In genomic region chr2:74502720-74503505, GRCh38 we compare ENCODE assay signal across 1 cellular context.
TF ChIP-seq lines count a peak whose summit lies in the region.

No MANE protein-coding gene starts in this region.

TF ChIP-seq in K562, 482 proteins besides CTCF, POLR2A, EP300 and RAD21 (continues in another document):
- TF ChIP-seq CHCHD3 (CRISPR knock-in tag; IDR thresholded peaks at IDR 0.05) (no peak), THAP12 (CRISPR knock-in tag; IDR thresholded peaks at IDR 0.05) (peak; percentile 69; the same call in 1 of the 2 replicates), NEUROD1 (IDR thresholded peaks at IDR 0.05; ENCODE audit: borderline replicate concordance, low read depth, low read length, partially characterized antibody) (peak; percentile 40), SP1 (CRISPR knock-in tag; IDR thresholded peaks at IDR 0.05) (peak; percentile 73), ZNF280B (CRISPR knock-in tag; IDR thresholded peaks at IDR 0.05) (no peak), POLR2G (IDR thresholded peaks at IDR 0.05; ENCODE audit: low read depth, low read length) (peak; percentile 97), MTA2 (IDR thresholded peaks at IDR 0.05; ENCODE audit: low read depth) (no peak), RBBP5 (IDR thresholded peaks at IDR 0.05; ENCODE audit: borderline replicate concordance, insufficient read depth, low read length, poor library complexity, severe bottlenecking) (no peak), MGA (IDR thresholded peaks at IDR 0.05) (peak; percentile 80), ELK1 (CRISPR knock-in tag; IDR thresholded peaks at IDR 0.05) (no peak), ZNF12 (CRISPR knock-in tag; IDR thresholded peaks at IDR 0.05) (peak; percentile 14), KDM5B (IDR thresholded peaks at IDR 0.05; ENCODE audit: insufficient replicate concordance, low read depth, low read length) (peak; percentile 49), ATF1 (CRISPR knock-in tag; IDR thresholded peaks at IDR 0.05) (no peak), ATF1 (tag; IDR thresholded peaks at IDR 0.05) (peak; percentile 57), TCF7L2 (IDR thresholded peaks at IDR 0.05; ENCODE audit: low read depth, low read length) (0 out of 2 replicates have a peak, but pooled peaks have one; percentile 7), HOXB6 (CRISPR knock-in tag; IDR thresholded peaks at IDR 0.05; ENCODE audit: borderline replicate concordance) (no peak), ZNF445 (CRISPR knock-in tag; IDR thresholded peaks at IDR 0.05; ENCODE audit: low read depth) (no peak), RBM22 (IDR thresholded peaks at IDR 0.05; ENCODE audit: low read depth, low read length, poor library complexity, severe bottlenecking) (peak; percentile 40), CREM (IDR thresholded peaks at IDR 0.05; ENCODE audit: low read depth) (peak; percentile 29; the same call in 1 of the 2 replicates), SMC3 (conservative IDR thresholded peaks at IDR 0.05; ENCODE audit: insufficient read depth, low read depth, low read length) (0 out of 2 replicates have a peak, but pooled peaks have one; percentile 2), PCBP1 (IDR thresholded peaks at IDR 0.05; ENCODE audit: low read depth, low read length, poor library complexity, severe bottlenecking) (peak; percentile 45), CBFB (CRISPR knock-in tag; IDR thresholded peaks at IDR 0.05) (0 out of 2 replicates have a peak, but pooled peaks have one; percentile 35), EP400 (IDR thresholded peaks at IDR 0.05) (peak; percentile 78), HMG20A (CRISPR knock-in tag; conservative IDR thresholded peaks at IDR 0.05) (no peak), HDAC2 (IDR thresholded peaks at IDR 0.05) (peak; percentile 19; the same call in 1 of the 2 replicates), ZNF764 (CRISPR knock-in tag; IDR thresholded peaks at IDR 0.05; ENCODE audit: low read depth) (no peak), SMAD4 (CRISPR knock-in tag; conservative IDR thresholded peaks at IDR 0.05) (peak; percentile 89; the same call in 1 of the 2 replicates)
- TF ChIP-seq, protein P1, sequence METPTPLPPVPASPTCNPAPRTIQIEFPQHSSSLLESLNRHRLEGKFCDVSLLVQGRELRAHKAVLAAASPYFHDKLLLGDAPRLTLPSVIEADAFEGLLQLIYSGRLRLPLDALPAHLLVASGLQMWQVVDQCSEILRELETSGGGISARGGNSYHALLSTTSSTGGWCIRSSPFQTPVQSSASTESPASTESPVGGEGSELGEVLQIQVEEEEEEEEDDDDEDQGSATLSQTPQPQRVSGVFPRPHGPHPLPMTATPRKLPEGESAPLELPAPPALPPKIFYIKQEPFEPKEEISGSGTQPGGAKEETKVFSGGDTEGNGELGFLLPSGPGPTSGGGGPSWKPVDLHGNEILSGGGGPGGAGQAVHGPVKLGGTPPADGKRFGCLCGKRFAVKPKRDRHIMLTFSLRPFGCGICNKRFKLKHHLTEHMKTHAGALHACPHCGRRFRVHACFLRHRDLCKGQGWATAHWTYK (CRISPR knock-in tag; IDR thresholded peaks at IDR 0.05), result no peak
- TF ChIP-seq, protein P2, sequence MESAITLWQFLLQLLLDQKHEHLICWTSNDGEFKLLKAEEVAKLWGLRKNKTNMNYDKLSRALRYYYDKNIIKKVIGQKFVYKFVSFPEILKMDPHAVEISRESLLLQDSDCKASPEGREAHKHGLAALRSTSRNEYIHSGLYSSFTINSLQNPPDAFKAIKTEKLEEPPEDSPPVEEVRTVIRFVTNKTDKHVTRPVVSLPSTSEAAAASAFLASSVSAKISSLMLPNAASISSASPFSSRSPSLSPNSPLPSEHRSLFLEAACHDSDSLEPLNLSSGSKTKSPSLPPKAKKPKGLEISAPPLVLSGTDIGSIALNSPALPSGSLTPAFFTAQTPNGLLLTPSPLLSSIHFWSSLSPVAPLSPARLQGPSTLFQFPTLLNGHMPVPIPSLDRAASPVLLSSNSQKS (CRISPR knock-in tag; IDR thresholded peaks at IDR 0.05), result no peak
- TF ChIP-seq, protein P3, sequence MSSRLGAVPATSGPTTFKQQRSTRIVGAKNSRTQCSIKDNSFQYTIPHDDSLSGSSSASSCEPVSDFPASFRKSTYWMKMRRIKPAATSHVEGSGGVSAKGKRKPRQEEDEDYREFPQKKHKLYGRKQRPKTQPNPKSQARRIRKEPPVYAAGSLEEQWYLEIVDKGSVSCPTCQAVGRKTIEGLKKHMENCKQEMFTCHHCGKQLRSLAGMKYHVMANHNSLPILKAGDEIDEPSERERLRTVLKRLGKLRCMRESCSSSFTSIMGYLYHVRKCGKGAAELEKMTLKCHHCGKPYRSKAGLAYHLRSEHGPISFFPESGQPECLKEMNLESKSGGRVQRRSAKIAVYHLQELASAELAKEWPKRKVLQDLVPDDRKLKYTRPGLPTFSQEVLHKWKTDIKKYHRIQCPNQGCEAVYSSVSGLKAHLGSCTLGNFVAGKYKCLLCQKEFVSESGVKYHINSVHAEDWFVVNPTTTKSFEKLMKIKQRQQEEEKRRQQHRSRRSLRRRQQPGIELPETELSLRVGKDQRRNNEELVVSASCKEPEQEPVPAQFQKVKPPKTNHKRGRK (tag; IDR thresholded peaks at IDR 0.05), result no peak
- TF ChIP-seq, protein P4, sequence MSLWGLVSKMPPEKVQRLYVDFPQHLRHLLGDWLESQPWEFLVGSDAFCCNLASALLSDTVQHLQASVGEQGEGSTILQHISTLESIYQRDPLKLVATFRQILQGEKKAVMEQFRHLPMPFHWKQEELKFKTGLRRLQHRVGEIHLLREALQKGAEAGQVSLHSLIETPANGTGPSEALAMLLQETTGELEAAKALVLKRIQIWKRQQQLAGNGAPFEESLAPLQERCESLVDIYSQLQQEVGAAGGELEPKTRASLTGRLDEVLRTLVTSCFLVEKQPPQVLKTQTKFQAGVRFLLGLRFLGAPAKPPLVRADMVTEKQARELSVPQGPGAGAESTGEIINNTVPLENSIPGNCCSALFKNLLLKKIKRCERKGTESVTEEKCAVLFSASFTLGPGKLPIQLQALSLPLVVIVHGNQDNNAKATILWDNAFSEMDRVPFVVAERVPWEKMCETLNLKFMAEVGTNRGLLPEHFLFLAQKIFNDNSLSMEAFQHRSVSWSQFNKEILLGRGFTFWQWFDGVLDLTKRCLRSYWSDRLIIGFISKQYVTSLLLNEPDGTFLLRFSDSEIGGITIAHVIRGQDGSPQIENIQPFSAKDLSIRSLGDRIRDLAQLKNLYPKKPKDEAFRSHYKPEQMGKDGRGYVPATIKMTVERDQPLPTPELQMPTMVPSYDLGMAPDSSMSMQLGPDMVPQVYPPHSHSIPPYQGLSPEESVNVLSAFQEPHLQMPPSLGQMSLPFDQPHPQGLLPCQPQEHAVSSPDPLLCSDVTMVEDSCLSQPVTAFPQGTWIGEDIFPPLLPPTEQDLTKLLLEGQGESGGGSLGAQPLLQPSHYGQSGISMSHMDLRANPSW (CRISPR knock-in tag; IDR thresholded peaks at IDR 0.05), result no peak
